In genomic region chr22:19599004-19599403, GRCh38 we compare ENCODE assay signal across 1 cellular context.
TF ChIP-seq lines count a peak whose summit lies in the region.

No MANE protein-coding gene starts in this region.

TF ChIP-seq in K562, 482 proteins besides CTCF, POLR2A, EP300 and RAD21:
- no peak for TF ChIP-seq THAP12 (CRISPR knock-in tag; IDR thresholded peaks at IDR 0.05)
- TF ChIP-seq ZNF121 (CRISPR knock-in tag; conservative IDR thresholded peaks at IDR 0.05), result peak; percentile 99
- 0 out of 2 replicates have a peak, but pooled peaks have one; percentile 17 for TF ChIP-seq RERE (CRISPR knock-in tag; IDR thresholded peaks at IDR 0.05; ENCODE audit: borderline replicate concordance)
- 0 out of 2 replicates have a peak, but pooled peaks have one; percentile 11 for TF ChIP-seq NR3C1 (CRISPR knock-in tag; IDR thresholded peaks at IDR 0.05)
- no peak for TF ChIP-seq HIVEP1 (CRISPR knock-in tag; IDR thresholded peaks at IDR 0.05)
- TF ChIP-seq AFF4 (CRISPR knock-in tag; IDR thresholded peaks at IDR 0.05), result 0 out of 2 replicates have a peak, but pooled peaks have one; percentile 69
- no peak for TF ChIP-seq ZNF12 (CRISPR knock-in tag; IDR thresholded peaks at IDR 0.05)
- TF ChIP-seq PHTF2 (CRISPR knock-in tag; IDR thresholded peaks at IDR 0.05), result no peak
